Comparison of ENCODE assay signal across 1 cellular context in the genomic region with DNA sequence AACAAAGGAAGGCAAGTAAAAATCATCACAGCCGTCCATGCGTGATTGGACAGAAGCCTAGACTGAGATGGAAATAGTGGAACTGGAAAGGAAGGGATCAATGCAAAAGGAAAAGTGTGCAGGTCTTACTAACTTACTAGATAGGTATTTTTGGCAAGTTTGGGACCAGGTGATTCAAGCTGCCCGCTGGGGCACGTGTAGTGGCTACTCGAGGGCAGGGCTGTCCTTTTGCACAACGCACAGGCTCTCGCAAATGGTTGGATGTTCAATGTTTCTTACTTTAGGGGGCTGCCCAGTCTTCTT.
TF ChIP-seq lines count a peak whose summit lies in the region.

No MANE protein-coding gene starts in this region.

TF ChIP-seq in GM12878, 131 proteins besides CTCF, POLR2A, EP300 and RAD21:
- TF ChIP-seq, protein P1, sequence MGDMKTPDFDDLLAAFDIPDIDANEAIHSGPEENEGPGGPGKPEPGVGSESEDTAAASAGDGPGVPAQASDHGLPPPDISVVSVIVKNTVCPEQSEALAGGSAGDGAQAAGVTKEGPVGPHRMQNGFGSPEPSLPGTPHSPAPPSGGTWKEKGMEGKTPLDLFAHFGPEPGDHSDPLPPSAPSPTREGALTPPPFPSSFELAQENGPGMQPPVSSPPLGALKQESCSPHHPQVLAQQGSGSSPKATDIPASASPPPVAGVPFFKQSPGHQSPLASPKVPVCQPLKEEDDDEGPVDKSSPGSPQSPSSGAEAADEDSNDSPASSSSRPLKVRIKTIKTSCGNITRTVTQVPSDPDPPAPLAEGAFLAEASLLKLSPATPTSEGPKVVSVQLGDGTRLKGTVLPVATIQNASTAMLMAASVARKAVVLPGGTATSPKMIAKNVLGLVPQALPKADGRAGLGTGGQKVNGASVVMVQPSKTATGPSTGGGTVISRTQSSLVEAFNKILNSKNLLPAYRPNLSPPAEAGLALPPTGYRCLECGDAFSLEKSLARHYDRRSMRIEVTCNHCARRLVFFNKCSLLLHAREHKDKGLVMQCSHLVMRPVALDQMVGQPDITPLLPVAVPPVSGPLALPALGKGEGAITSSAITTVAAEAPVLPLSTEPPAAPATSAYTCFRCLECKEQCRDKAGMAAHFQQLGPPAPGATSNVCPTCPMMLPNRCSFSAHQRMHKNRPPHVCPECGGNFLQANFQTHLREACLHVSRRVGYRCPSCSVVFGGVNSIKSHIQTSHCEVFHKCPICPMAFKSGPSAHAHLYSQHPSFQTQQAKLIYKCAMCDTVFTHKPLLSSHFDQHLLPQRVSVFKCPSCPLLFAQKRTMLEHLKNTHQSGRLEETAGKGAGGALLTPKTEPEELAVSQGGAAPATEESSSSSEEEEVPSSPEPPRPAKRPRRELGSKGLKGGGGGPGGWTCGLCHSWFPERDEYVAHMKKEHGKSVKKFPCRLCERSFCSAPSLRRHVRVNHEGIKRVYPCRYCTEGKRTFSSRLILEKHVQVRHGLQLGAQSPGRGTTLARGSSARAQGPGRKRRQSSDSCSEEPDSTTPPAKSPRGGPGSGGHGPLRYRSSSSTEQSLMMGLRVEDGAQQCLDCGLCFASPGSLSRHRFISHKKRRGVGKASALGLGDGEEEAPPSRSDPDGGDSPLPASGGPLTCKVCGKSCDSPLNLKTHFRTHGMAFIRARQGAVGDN (IDR thresholded peaks at IDR 0.05), result no peak
- TF ChIP-seq RUNX3 (IDR thresholded peaks at IDR 0.05; ENCODE audit: low read length), result no peak
- no peak for TF ChIP-seq LARP7 (IDR thresholded peaks at IDR 0.05)
- TF ChIP-seq CREM (IDR thresholded peaks at IDR 0.05; ENCODE audit: low read depth), result no peak
- TF ChIP-seq, protein P2, sequence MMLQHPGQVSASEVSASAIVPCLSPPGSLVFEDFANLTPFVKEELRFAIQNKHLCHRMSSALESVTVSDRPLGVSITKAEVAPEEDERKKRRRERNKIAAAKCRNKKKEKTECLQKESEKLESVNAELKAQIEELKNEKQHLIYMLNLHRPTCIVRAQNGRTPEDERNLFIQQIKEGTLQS (IDR thresholded peaks at IDR 0.05; ENCODE audit: borderline replicate concordance, extremely low read depth, low read depth, low read length), result no peak
- TF ChIP-seq, protein P3, sequence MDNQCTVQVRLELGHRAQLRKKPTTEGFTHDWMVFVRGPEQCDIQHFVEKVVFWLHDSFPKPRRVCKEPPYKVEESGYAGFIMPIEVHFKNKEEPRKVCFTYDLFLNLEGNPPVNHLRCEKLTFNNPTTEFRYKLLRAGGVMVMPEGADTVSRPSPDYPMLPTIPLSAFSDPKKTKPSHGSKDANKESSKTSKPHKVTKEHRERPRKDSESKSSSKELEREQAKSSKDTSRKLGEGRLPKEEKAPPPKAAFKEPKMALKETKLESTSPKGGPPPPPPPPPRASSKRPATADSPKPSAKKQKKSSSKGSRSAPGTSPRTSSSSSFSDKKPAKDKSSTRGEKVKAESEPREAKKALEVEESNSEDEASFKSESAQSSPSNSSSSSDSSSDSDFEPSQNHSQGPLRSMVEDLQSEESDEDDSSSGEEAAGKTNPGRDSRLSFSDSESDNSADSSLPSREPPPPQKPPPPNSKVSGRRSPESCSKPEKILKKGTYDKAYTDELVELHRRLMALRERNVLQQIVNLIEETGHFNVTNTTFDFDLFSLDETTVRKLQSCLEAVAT (IDR thresholded peaks at IDR 0.05), result peak; percentile 83
- no peak for TF ChIP-seq YBX1 (IDR thresholded peaks at IDR 0.05)
- TF ChIP-seq IKZF2 (IDR thresholded peaks at IDR 0.05), result no peak
